8 cellular contexts compared by ENCODE assay signal in genomic region chr7:114922151-114922651, GRCh38. TPM values are rescaled to one million over a fixed set of nuclear protein-coding genes. Genes with fewer than 3 reads are reported as not detected.
DNase-seq lines count a peak whose midpoint lies in the region; ATAC-seq and TF ChIP-seq lines count a peak whose summit lies in the region.

No MANE protein-coding gene starts in this region.

- H3K4me1 ChIP-seq in KMS-11 (ENCODE audit: low read depth, poor library complexity, severe bottlenecking): peaks cover 33% of the 10 kb centered on the region

- H3K27ac Mint-ChIP-seq in mesothelial cell of epicardium: peak overlapping the region; percentile 92

- peak overlapping the region; percentile 97 for H2AFZ ChIP-seq in KMS-11 (ENCODE audit: low read depth)

- peaks cover 22% of the 10 kb centered on the region for H3K4me1 Mint-ChIP-seq in mesothelial cell of epicardium

- no peaks in the 10 kb centered on the region for H4K20me1 ChIP-seq in KMS-11 (ENCODE audit: insufficient read depth)

- no peaks in the 10 kb centered on the region for H3K27me3 Mint-ChIP-seq in mesothelial cell of epicardium (ENCODE audit: low read depth)

- DNase-seq in ELR (ENCODE audit: low read depth): peak; percentile 75
- DNase-seq in activated CD4-positive, alpha-beta T cell treated with anti-CD3 and anti-CD28 coated beads, Interleukin-2, amount 50 U/mL, for 4 hours: peak; percentile 55 to 57
- peak; percentile 49 for DNase-seq in effector CD4-positive, alpha-beta T cell
- DNase-seq in mesothelial cell of epicardium (ENCODE audit: low spot score in 2 of 2, unreplicated experiment in 2 of 2): peak; percentile 29 to 57
- peak; percentile 20 to 38 for DNase-seq in stimulated activated CD8-positive, alpha-beta memory T cell treated with anti-CD3 and anti-CD28 coated beads, Interleukin-7, amount 100 ng/mL, for 1 hour (ENCODE audit: low read depth in 2 of 2)

- no peaks in the 10 kb centered on the region for H3K9me3 Mint-ChIP-seq in mesothelial cell of epicardium

- H3K27me3 ChIP-seq in KMS-11 (ENCODE audit: insufficient read depth, low read depth): no peaks in the 10 kb centered on the region

- TF ChIP-seq CTCF in KMS-11 (conservative IDR thresholded peaks at IDR 0.05; ENCODE audit: low read depth, low read length): no peak
- TF ChIP-seq CTCF in mesothelial cell of epicardium (IDR thresholded peaks at IDR 0.05; ENCODE audit: unreplicated experiment): no peak

- ATAC-seq in GM21619 (IDR thresholded peaks at IDR 0.05; ENCODE audit: unreplicated experiment): peak; percentile 36
- no peak for ATAC-seq in GM18519 (IDR thresholded peaks at IDR 0.05; ENCODE audit: low FRiP score, unreplicated experiment)

- no peaks in the 10 kb centered on the region for H3K36me3 ChIP-seq in KMS-11 (ENCODE audit: insufficient read depth)

- peaks cover 39% of the 10 kb centered on the region for H3K79me2 ChIP-seq in KMS-11 (ENCODE audit: insufficient read depth, low read depth)

- peaks cover 3% of the 10 kb centered on the region for H3K36me3 Mint-ChIP-seq in mesothelial cell of epicardium

- H3K27ac ChIP-seq in KMS-11: peak overlapping the region; percentile 66

- peak overlapping the region; percentile 55 for H3K4me2 ChIP-seq in KMS-11

- peak overlapping the region; percentile 90 for H3K4me3 Mint-ChIP-seq in mesothelial cell of epicardium

- H3K9ac ChIP-seq in KMS-11: peak overlapping the region; percentile 93

- H3K4me3 ChIP-seq in KMS-11 (IDR thresholded peaks at IDR 0.05; ENCODE audit: insufficient read depth, low read depth, low read length): no peak overlapping the region

RNA-seq across cellular contexts. Expression of gene MDFIC, which starts 0.3 kb away (rescaled TPM):
- total RNA-seq in mesothelial cell of epicardium: 25.2 to 25.7 TPM (median 25.6 TPM) in 3 replicates
